In genomic region chr6:44050872-44051421, GRCh38 we compare ENCODE assay signal across 14 cellular contexts.
DNase-seq lines count a peak whose midpoint lies in the region; ATAC-seq and TF ChIP-seq lines count a peak whose summit lies in the region.
"Had no signal": no experiment of that assay in that cellular context is flagged by ENCODE, and none has a peak within 500 bp of the region (broad histone marks: within the 10 kb centered on the region; RNA-seq: fewer than 3 reads in every experiment).

No MANE protein-coding gene starts in this region.

- H3K4me1 ChIP-seq in BE2C (peaks cover 50% of the 10 kb centered on the region), cardiac muscle cell (ENCODE audit: low read depth) (peaks cover 25% of the 10 kb centered on the region)

- H3K9me3 Mint-ChIP-seq in osteocyte (ENCODE audit: unreplicated experiment): no peaks in the 10 kb centered on the region
- H3K9me3 Mint-ChIP-seq: GM23338 had no signal

- H3K9me3 ChIP-seq in BE2C: no peaks in the 10 kb centered on the region
- H3K9me3 ChIP-seq in cardiac muscle cell (ENCODE audit: low read depth): no peaks in the 10 kb centered on the region
- H3K9me3 ChIP-seq: SJSA1 had no signal

- H3K27me3 Mint-ChIP-seq in osteocyte (ENCODE audit: unreplicated experiment): no peaks in the 10 kb centered on the region

- DNase-seq in BE2C (peak; percentile 77), cardiac muscle cell (ENCODE audit: low read depth in 1 of 2, low spot score in 1 of 2) (no peak), osteocyte (ENCODE audit: extremely low spot score, unreplicated experiment) (no peak), HPDE6-E6E7 (ENCODE audit: extremely low spot score) (no peak)
- DNase-seq in activated CD4-positive, alpha-beta T cell treated with anti-CD3 and anti-CD28 coated beads for 1 hour: no peak
- DNase-seq: activated CD4-positive, CD25-positive, alpha-beta regulatory T cell treated with anti-CD3 and anti-CD28 coated beads, Interleukin-2, amount 50 U/mL, for 72 hours; activated naive CD4-positive, alpha-beta T cell; effector CD8-positive, alpha-beta T cell; occipital lobe had no signal

- H3K4me1 Mint-ChIP-seq in osteocyte (ENCODE audit: unreplicated experiment): peaks cover 67% of the 10 kb centered on the region

- H3K27ac ChIP-seq in VCaP (peak overlapping the region; percentile 31; the same call in 1 of the 2 replicates), cardiac muscle cell (peak overlapping the region; percentile 24)
- H3K27ac ChIP-seq: SJSA1 had no signal

- H3K36me3 Mint-ChIP-seq in osteocyte (ENCODE audit: unreplicated experiment): no peaks in the 10 kb centered on the region

- H3K36me3 ChIP-seq in BE2C (no peaks in the 10 kb centered on the region), cardiac muscle cell (no peaks in the 10 kb centered on the region)
- H3K36me3 ChIP-seq: SJSA1 had no signal

- TF ChIP-seq CTCF in BE2C (IDR thresholded peaks at IDR 0.05; ENCODE audit: low read depth, low read length) (no peak), VCaP (conservative IDR thresholded peaks at IDR 0.05) (no peak), cardiac muscle cell (IDR thresholded peaks at IDR 0.05; ENCODE audit: low read depth, low read length) (no peak), osteocyte (IDR thresholded peaks at IDR 0.05) (no peak)

- H3K4me3 ChIP-seq in BE2C (ENCODE audit: low read depth, low read length) (no peak overlapping the region), cardiac muscle cell (no peak overlapping the region)
- H3K4me3 ChIP-seq: GM23338, SJSA1 had no signal

- H3K27me3 ChIP-seq in BE2C (no peaks in the 10 kb centered on the region), cardiac muscle cell (no peaks in the 10 kb centered on the region)
- H3K27me3 ChIP-seq: SJSA1 had no signal

- no peak overlapping the region for H3K4me3 Mint-ChIP-seq in osteocyte (ENCODE audit: unreplicated experiment)
- H3K4me3 Mint-ChIP-seq: GM23338 had no signal

- H3K27ac Mint-ChIP-seq in osteocyte (ENCODE audit: unreplicated experiment): peak overlapping the region; percentile 72

- ATAC-seq in GM21381 (IDR thresholded peaks at IDR 0.05; ENCODE audit: unreplicated experiment) (no peak), HG02973 (IDR thresholded peaks at IDR 0.05; ENCODE audit: unreplicated experiment) (no peak)
- ATAC-seq: GM23338 had no signal
